8 cellular contexts compared by ENCODE assay signal in genomic region chr11:96306933-96307747, GRCh38. TPM values are rescaled to one million over a fixed set of nuclear protein-coding genes. Genes with fewer than 3 reads are reported as not detected.
DNase-seq lines count a peak whose midpoint lies in the region; ATAC-seq, FAIRE-seq and TF ChIP-seq lines count a peak whose summit lies in the region.

No MANE protein-coding gene starts in this region.

- H3K27ac Mint-ChIP-seq in astrocyte (ENCODE audit: unreplicated experiment): peak overlapping the region; percentile 99

- H3K9ac ChIP-seq in astrocyte (ENCODE audit: low read length): peak overlapping the region; percentile 94

- H4K20me1 ChIP-seq in astrocyte (ENCODE audit: insufficient read depth, low read length): peaks cover 5% of the 10 kb centered on the region

- H3K27me3 Mint-ChIP-seq in astrocyte (ENCODE audit: low read depth, unreplicated experiment): no peaks in the 10 kb centered on the region

- no peaks in the 10 kb centered on the region for H3K36me3 ChIP-seq in astrocyte (ENCODE audit: insufficient read depth, low read length)

- no peaks in the 10 kb centered on the region for H3K9me3 Mint-ChIP-seq in astrocyte (ENCODE audit: unreplicated experiment)

- H3K27ac ChIP-seq in astrocyte (ENCODE audit: low read depth, low read length): peak overlapping the region; percentile 100

- H3K4me2 ChIP-seq in astrocyte (ENCODE audit: low read length): peak overlapping the region; percentile 85

- H3K4me1 ChIP-seq in astrocyte (ENCODE audit: insufficient read depth, low read length): peaks cover 80% of the 10 kb centered on the region

- DNase-seq in GM03348 (ENCODE audit: low spot score) (peak; percentile 64), NCI-H2171 (lab: John Stamatoyannopoulos, UW) (peak; percentile 26), astrocyte (ENCODE audit: low read depth) (peak; percentile 99), hepatic stellate cell (ENCODE audit: low spot score) (peak; percentile 64), pulmonary artery endothelial cell (ENCODE audit: low read depth, low spot score) (peak; percentile 100)

- peak; percentile 94 for FAIRE-seq in astrocyte (lab: Jason Lieb, UNC)

- H3K4me1 Mint-ChIP-seq in astrocyte (ENCODE audit: low read depth, unreplicated experiment): peaks cover 67% of the 10 kb centered on the region

- peak overlapping the region; percentile 67 for H3K4me3 Mint-ChIP-seq in astrocyte (ENCODE audit: unreplicated experiment)

- peak overlapping the region; percentile 53 for H3K4me3 ChIP-seq in astrocyte (ENCODE audit: insufficient read depth, low read depth, low read length)

- ATAC-seq in GM21528 (IDR thresholded peaks at IDR 0.05; ENCODE audit: low FRiP score, unreplicated experiment) (no peak), GM18511 (IDR thresholded peaks at IDR 0.05; ENCODE audit: unreplicated experiment) (no peak), GM21723 (IDR thresholded peaks at IDR 0.05; ENCODE audit: unreplicated experiment) (no peak)

- H2AFZ ChIP-seq in astrocyte (ENCODE audit: low read depth, low read length): no peak overlapping the region

- H3K27me3 ChIP-seq in astrocyte (ENCODE audit: insufficient read depth, low read length): no peaks in the 10 kb centered on the region

- H3K9me3 ChIP-seq in astrocyte (ENCODE audit: insufficient read depth, low read depth, low read length): no peaks in the 10 kb centered on the region

- no peaks in the 10 kb centered on the region for H3K36me3 Mint-ChIP-seq in astrocyte (ENCODE audit: low read depth, unreplicated experiment)

- H3K79me2 ChIP-seq in astrocyte (ENCODE audit: insufficient read depth, low read length): peaks cover 68% of the 10 kb centered on the region

- TF ChIP-seq CTCF in astrocyte (IDR thresholded peaks at IDR 0.05; ENCODE audit: insufficient read depth, low read depth, low read length): no peak

RNA-seq across cellular contexts. Expression of gene MAML2, which starts 35.9 kb away (rescaled TPM):
- total RNA-seq in astrocyte: 27.1 and 27.4 TPM in 2 replicates
- 3.5 and 4.7 TPM in 2 replicates for total RNA-seq in pulmonary artery endothelial cell

Comparison
In these comparisons a context has a peak if more than half of its experiments do, and no peak if none do; other contexts are left out.
1. DNase-seq: peak in every context shown above with its lines; median percentile 100 in pulmonary artery endothelial cell; 99 in astrocyte; 64 in GM03348; 64 in hepatic stellate cell; 26 in NCI-H2171.